25 cellular contexts compared by ENCODE assay signal in the genomic region with DNA sequence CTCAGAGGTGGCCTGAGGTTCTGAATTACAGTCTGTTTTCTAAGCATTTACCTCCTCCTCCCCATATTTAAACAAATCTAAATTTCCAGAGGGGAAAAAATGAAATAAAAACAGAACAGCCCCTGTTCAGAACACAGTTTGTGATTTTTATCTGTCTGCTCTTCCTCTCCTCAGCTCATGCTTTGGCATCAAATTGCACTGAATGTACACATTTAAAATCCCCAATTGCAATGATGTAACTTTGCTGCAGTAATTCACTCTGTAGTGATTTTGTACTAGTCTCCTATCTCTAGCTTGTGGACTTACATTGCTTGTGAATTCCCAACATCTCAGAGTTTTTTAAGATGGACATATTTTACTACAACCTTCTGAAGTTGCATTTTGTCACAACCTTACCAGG.
"Had no signal": no experiment of that assay in that cellular context is flagged by ENCODE, and none has a peak within 500 bp of the region (broad histone marks: within the 10 kb centered on the region; RNA-seq: fewer than 3 reads in every experiment).

No MANE protein-coding gene starts in this region.

- H3K4me3 ChIP-seq: ascending aorta, cardiac muscle cell, colonic mucosa, esophagus squamous epithelium, spleen, testis, transverse colon, uterus had no signal

- H3K9me3 Mint-ChIP-seq: brain had no signal

- DNase-seq: activated CD4-positive, alpha-beta T cell treated with anti-CD3 and anti-CD28 coated beads for 36 hours; activated CD4-positive, CD25-positive, alpha-beta regulatory T cell; activated naive CD4-positive, alpha-beta T cell treated with Interleukin-2 at 50 U/mL for 16 hours; activated naive CD8-positive, alpha-beta T cell treated with anti-CD3 and anti-CD28 coated beads for 36 hours; activated T-cell treated with anti-CD3 and anti-CD28 coated beads for 4 hours; activated T-cell treated with anti-CD3 and anti-CD28 coated beads, Interleukin-2, amount 50 U/mL, for 72 hours; cerebellar nuclear complex; colonic mucosa; effector CD8-positive, alpha-beta T cell; esophagus squamous epithelium; foreskin melanocyte; mammary epithelial cell; naive B cell; occipital lobe; right cardiac atrium; spleen; stimulated activated CD4-positive, alpha-beta T cell treated with anti-CD3 and anti-CD28 coated beads, Interleukin-2, amount 100 ng/mL, for 48 hours; stimulated activated naive CD8-positive, alpha-beta T cell treated with anti-CD3 and anti-CD28 coated beads, Interleukin-15, Interleukin-2, amounts not matched to agents 100 U/mL and 50 U/mL, for 24 hours; testis; transverse colon; uterus had no signal

- H3K9me3 ChIP-seq: ascending aorta, colonic mucosa, esophagus squamous epithelium, spleen, testis, transverse colon, uterus had no signal

- H3K36me3 Mint-ChIP-seq: activated naive CD8-positive, alpha-beta T cell treated with anti-CD3 and anti-CD28 coated beads for 36 hours; brain; naive B cell had no signal

- H3K4me3 Mint-ChIP-seq: activated CD4-positive, alpha-beta T cell treated with anti-CD3 and anti-CD28 coated beads for 36 hours; activated naive CD8-positive, alpha-beta T cell treated with anti-CD3 and anti-CD28 coated beads for 36 hours; activated T-cell treated with anti-CD3 and anti-CD28 coated beads, Interleukin-2, amount 50 U/mL, for 72 hours; brain; naive B cell had no signal

- H3K27me3 ChIP-seq: ascending aorta, colonic mucosa, esophagus squamous epithelium, spleen, testis, transverse colon, uterus had no signal

- H3K27ac ChIP-seq: ascending aorta, cardiac muscle cell, colonic mucosa, epithelial cell of prostate, esophagus squamous epithelium, spleen, testis, transverse colon, uterus had no signal

- H3K36me3 ChIP-seq: ascending aorta, cardiac muscle cell, colonic mucosa, esophagus squamous epithelium, spleen, transverse colon, uterus had no signal

- H3K27me3 Mint-ChIP-seq: activated CD4-positive, alpha-beta T cell treated with anti-CD3 and anti-CD28 coated beads for 36 hours; activated naive CD8-positive, alpha-beta T cell treated with anti-CD3 and anti-CD28 coated beads for 36 hours; naive B cell had no signal

- ATAC-seq: activated CD4-positive, alpha-beta T cell treated with anti-CD3 and anti-CD28 coated beads for 36 hours; activated T-cell treated with anti-CD3 and anti-CD28 coated beads, Interleukin-2, amount 50 U/mL, for 72 hours; right cardiac atrium; stimulated activated naive CD8-positive, alpha-beta T cell treated with anti-CD3 and anti-CD28 coated beads, Interleukin-15, Interleukin-2, amounts not matched to agents 100 U/mL and 50 U/mL, for 24 hours had no signal

- H3K27ac Mint-ChIP-seq: activated CD4-positive, alpha-beta T cell treated with anti-CD3 and anti-CD28 coated beads for 36 hours; activated naive CD8-positive, alpha-beta T cell treated with anti-CD3 and anti-CD28 coated beads for 36 hours; activated T-cell treated with anti-CD3 and anti-CD28 coated beads, Interleukin-2, amount 50 U/mL, for 72 hours; brain; naive B cell had no signal

- H3K4me1 Mint-ChIP-seq: activated CD4-positive, alpha-beta T cell treated with anti-CD3 and anti-CD28 coated beads for 36 hours; activated naive CD8-positive, alpha-beta T cell treated with anti-CD3 and anti-CD28 coated beads for 36 hours; naive B cell had no signal

- H3K4me1 ChIP-seq: ascending aorta, colonic mucosa, esophagus squamous epithelium, spleen, testis, transverse colon, uterus had no signal
